Comparison of ENCODE assay signal across 8 cellular contexts in genomic region chr1:150577557-150578277, GRCh38. TPM values are rescaled to one million over a fixed set of nuclear protein-coding genes. Genes with fewer than 3 reads are reported as not detected.
A peak's percentile ranks its signal among the peaks of the same experiment; 100 is the strongest.
DNase-seq lines count a peak whose midpoint lies in the region; ATAC-seq and TF ChIP-seq lines count a peak whose summit lies in the region.

No MANE protein-coding gene starts in this region.

- peak overlapping the region; percentile 89 for H3K27ac ChIP-seq in PC-3 (ENCODE audit: low read length)

- H3F3A ChIP-seq in PC-3 (ENCODE audit: low read length, unreplicated experiment): peaks cover 25% of the 10 kb centered on the region

- H3K4me3 ChIP-seq in PC-3 (ENCODE audit: low read length): peak overlapping the region; percentile 93

- POLR2A ChIA-PET in PC-3 (lab: Charles Lee; ENCODE audit: unreplicated experiment): interaction anchor here (0.6 to 2.6 kb wide), 4 partner anchors 16 to 807 kb away, joined by 3 to 31 read pairs (median 6); partner anchors contain the start of gene GOLPH3L

- peak overlapping the region; percentile 88 to 99 for H3K4me3 Mint-ChIP-seq in effector memory CD8-positive, alpha-beta T cell
- H3K4me3 Mint-ChIP-seq in neural crest cell: peak overlapping the region; percentile 98

- H3K27me3 Mint-ChIP-seq in effector memory CD8-positive, alpha-beta T cell: no peaks in the 10 kb centered on the region
- peaks cover 15% of the 10 kb centered on the region for H3K27me3 Mint-ChIP-seq in neural crest cell (ENCODE audit: low read depth)

- H3K9me3 Mint-ChIP-seq in effector memory CD8-positive, alpha-beta T cell: no peaks in the 10 kb centered on the region
- H3K9me3 Mint-ChIP-seq in neural crest cell: no peaks in the 10 kb centered on the region

- peaks cover 76% of the 10 kb centered on the region for H3K79me2 ChIP-seq in PC-3 (ENCODE audit: low read length)

- CTCF ChIA-PET in PC-3 (lab: Charles Lee): interaction anchor here (0.6 kb wide), 1 partner anchor 86 kb away, joined by 3 read pairs; no protein-coding TSS in a partner anchor

- H3K9ac ChIP-seq in PC-3 (ENCODE audit: low read length): peak overlapping the region; percentile 98

- no peak for TF ChIP-seq CTCF in PC-3 (conservative IDR thresholded peaks at IDR 0.05; ENCODE audit: low read depth, low read length)
- no peak for TF ChIP-seq CTCF in neural crest cell (conservative IDR thresholded peaks at IDR 0.05)
- no peak for TF ChIP-seq CTCF in GM13976 (IDR thresholded peaks at IDR 0.05; ENCODE audit: borderline replicate concordance, control extremely low read depth, extremely low read depth, insufficient read depth, missing control alignments)

- peaks cover 34 to 61% of the 10 kb centered on the region in 2 donors for H3K4me1 Mint-ChIP-seq in effector memory CD8-positive, alpha-beta T cell (ENCODE audit: low read depth in 2 of 2)
- H3K4me1 Mint-ChIP-seq in neural crest cell: peaks cover 56% of the 10 kb centered on the region

- intact Hi-C loops in PC-3 (cut with micrococcal nuclease): loop anchor here (2.0 to 5.0 kb wide), 4 partner anchors 27 to 235 kb away; no protein-coding TSS in a partner anchor

- H3K27me3 ChIP-seq in PC-3 (ENCODE audit: low read length): no peaks in the 10 kb centered on the region

- H3K9me2 ChIP-seq in PC-3 (replicated peaks; ENCODE audit: low read length): no peaks in the 10 kb centered on the region

- H3K4me2 ChIP-seq in PC-3 (ENCODE audit: low read length): peak overlapping the region; percentile 92

- H3K9me3 ChIP-seq in PC-3 (ENCODE audit: low read length): no peaks in the 10 kb centered on the region

- H2AFZ ChIP-seq in PC-3 (ENCODE audit: low read length): no peak overlapping the region

- H3K36me3 Mint-ChIP-seq in effector memory CD8-positive, alpha-beta T cell (ENCODE audit: insufficient read depth): peaks cover 80% of the 10 kb centered on the region
- peaks cover 46% of the 10 kb centered on the region for H3K36me3 Mint-ChIP-seq in neural crest cell (ENCODE audit: low read depth)

- ATAC-seq in PC-3: no peak
- ATAC-seq in effector memory CD8-positive, alpha-beta T cell (replicated peaks): peak; percentile 8

- H3K36me3 ChIP-seq in PC-3 (ENCODE audit: low read depth, low read length): peaks cover 61% of the 10 kb centered on the region

- no TSS peak for BruUV-seq in PC-3 (replicated peaks; lab: Mats Ljungman, UMichigan)

- peaks cover 61% of the 10 kb centered on the region for H4K20me1 ChIP-seq in PC-3 (ENCODE audit: low read length)

- in situ Hi-C loops in GM13976 (cut with MboI; ENCODE audit: low sequenced_read_pairs, unreplicated experiment): no loop called here

- DNase-seq in NCI-H1417 (lab: John Stamatoyannopoulos, UW) (peak in 2 of 3 experiments; percentile 46 to 71), NCI-H1417 treated with DMSO at 0.1 percent for 48 hours (lab: John Stamatoyannopoulos, UW) (no peak), PC-3 (no peak), neural crest cell (ENCODE audit: low read depth, low spot score) (no peak), germinal center (ENCODE audit: low spot score) (no peak), GM13976 (ENCODE audit: low spot score) (no peak), glomerular visceral epithelial cell (ENCODE audit: extremely low spot score) (no peak)
- peak in 1 of 3 experiments; percentile 38 for DNase-seq in effector memory CD8-positive, alpha-beta T cell

- H3K4me1 ChIP-seq in PC-3 (ENCODE audit: insufficient read depth, low read length): peaks cover 31% of the 10 kb centered on the region

- H3K27ac Mint-ChIP-seq in effector memory CD8-positive, alpha-beta T cell: peak overlapping the region; percentile 98 to 99
- H3K27ac Mint-ChIP-seq in neural crest cell (ENCODE audit: unreplicated experiment): peak overlapping the region; percentile 99

RNA-seq across cellular contexts. Expression of gene MCL1, which starts 1.7 kb away (rescaled TPM):
- total RNA-seq in PC-3 (2014; rRNA removed): 285 and 376 TPM in 2 replicates
- total RNA-seq in neural crest cell: 179 and 186 TPM in 2 replicates

RNA-seq across cellular contexts. Expression of gene ADAMTSL4, which starts 28.5 kb away (rescaled TPM):
- 0.81 and 0.87 TPM in 2 replicates for total RNA-seq in PC-3 (2014; rRNA removed)
- total RNA-seq in neural crest cell: 0.32 and 0.44 TPM in 2 replicates

RNA-seq across cellular contexts. Expression of gene ENSA, which starts 51.7 kb away (rescaled TPM):
- total RNA-seq in PC-3 (2014; rRNA removed) (194 and 232 TPM in 2 replicates), neural crest cell (177 TPM in 2 replicates)

Comparison
In these comparisons a context has a peak if more than half of its experiments do, and no peak if none do; other contexts are left out.
1. DNase-seq: peak in NCI-H1417 (2 of 3); none in NCI-H1417 treated with DMSO at 0.1 percent for 48 hours (single experiment), PC-3 (single experiment), neural crest cell (single experiment), germinal center (single experiment), GM13976 (single experiment) and glomerular visceral epithelial cell (single experiment).